Comparison of ENCODE assay signal across 15 cellular contexts in genomic region chr11:75239551-75240290, GRCh38. TPM values are rescaled to one million over a fixed set of nuclear protein-coding genes. Genes with fewer than 3 reads are reported as not detected.
DNase-seq lines count a peak whose midpoint lies in the region; ATAC-seq, FAIRE-seq and TF ChIP-seq lines count a peak whose summit lies in the region.
"Had no signal": no experiment of that assay in that cellular context is flagged by ENCODE, and none has a peak within 500 bp of the region (broad histone marks: within the 10 kb centered on the region; RNA-seq: fewer than 3 reads in every experiment).

No MANE protein-coding gene starts in this region.

- no peak overlapping the region for H3K23ac ChIP-seq in neuronal stem cell (ENCODE audit: low read depth, low read length, poor library complexity)

- H3K27me3 ChIP-seq in Peyer's patch (peaks cover 0 to 25% of the 10 kb centered on the region in 2 donors), neuronal stem cell (ENCODE audit: control insufficient read depth in 3 of 3, insufficient read depth in 3 of 3, low read depth in 1 of 3, low read length in 3 of 3) (peaks cover 20 to 60% (median 54%) of the 10 kb centered on the region in 3 experiments)

- H3K9ac ChIP-seq in neuronal stem cell (ENCODE audit: low read depth, low read length, poor library complexity), result no peak overlapping the region

- H3K79me1 ChIP-seq in neuronal stem cell (ENCODE audit: low read depth, low read length), result no peaks in the 10 kb centered on the region

- no peaks in the 10 kb centered on the region for H3K9me3 ChIP-seq in Peyer's patch
- no peaks in the 10 kb centered on the region for H3K9me3 ChIP-seq in neuronal stem cell (replicated peaks in 1 of 2; ENCODE audit: control insufficient read depth in 2 of 2, insufficient read depth in 1 of 2, low read depth in 1 of 2, low read length in 2 of 2)
- H3K9me3 ChIP-seq: spleen, upper lobe of left lung had no signal

- WGBS in neuronal stem cell (ENCODE audit: extremely low coverage in 2 of 2, insufficient read length in 2 of 2, insufficient replicate concordance in 1 of 2), 2 donors, result no CpG with 5 or more reads among the region's 10 CpGs

- H3K4me3 ChIP-seq in Peyer's patch, result no peak overlapping the region
- no peak overlapping the region for H3K4me3 ChIP-seq in neuronal stem cell (ENCODE audit: low read length in 2 of 2)

- no peaks in the 10 kb centered on the region for H3K36me3 ChIP-seq in Peyer's patch
- no peaks in the 10 kb centered on the region for H3K36me3 ChIP-seq in neuronal stem cell (replicated peaks in 1 of 2; ENCODE audit: control insufficient read depth in 2 of 2, insufficient read depth in 2 of 2, low read length in 2 of 2)
- H3K36me3 ChIP-seq: spleen, upper lobe of left lung had no signal

- H2BK15ac ChIP-seq in neuronal stem cell (ENCODE audit: low read length), result no peak overlapping the region

- peaks cover 46% of the 10 kb centered on the region for H3K27me3 Mint-ChIP-seq in T-helper 2 cell treated with Interferon-gamma antibody and Interleukin-4, amounts not matched to agents 5 μg/mL and 100 μg/mL, for 36 hours (ENCODE audit: low read depth)
- peaks cover 43 to 72% of the 10 kb centered on the region in 2 donors for H3K27me3 Mint-ChIP-seq in effector memory CD8-positive, alpha-beta T cell

- H3K4me1 Mint-ChIP-seq in T-helper 2 cell treated with Interferon-gamma antibody and Interleukin-4, amounts not matched to agents 5 μg/mL and 100 μg/mL, for 36 hours (ENCODE audit: low read depth), result peaks cover 5% of the 10 kb centered on the region
- peaks cover 5 to 6% of the 10 kb centered on the region in 2 donors for H3K4me1 Mint-ChIP-seq in effector memory CD8-positive, alpha-beta T cell (ENCODE audit: low read depth in 2 of 2)

- no peak overlapping the region for H4K8ac ChIP-seq in neuronal stem cell (ENCODE audit: low read depth, low read length)

- no peak overlapping the region for H3K4ac ChIP-seq in neuronal stem cell (ENCODE audit: low read length)

- H3K36me3 Mint-ChIP-seq in T-helper 2 cell treated with Interferon-gamma antibody and Interleukin-4, amounts not matched to agents 5 μg/mL and 100 μg/mL, for 36 hours (ENCODE audit: low read depth), result no peaks in the 10 kb centered on the region
- H3K36me3 Mint-ChIP-seq in effector memory CD8-positive, alpha-beta T cell (ENCODE audit: insufficient read depth), result peaks cover 13% of the 10 kb centered on the region

- H2AK5ac ChIP-seq in neuronal stem cell (ENCODE audit: low read depth, low read length), result no peak overlapping the region

- peaks cover 0 to 17% (median 8%) of the 10 kb centered on the region in 4 donors for H3K4me1 ChIP-seq in Peyer's patch
- peaks cover 4 to 6% of the 10 kb centered on the region in 2 donors for H3K4me1 ChIP-seq in neuronal stem cell (ENCODE audit: control insufficient read depth in 2 of 2, insufficient read depth in 1 of 2, low read depth in 1 of 2, low read length in 2 of 2)

- H4K91ac ChIP-seq in neuronal stem cell (ENCODE audit: low read depth, low read length, poor library complexity), result no peak overlapping the region

- ATAC-seq in effector memory CD8-positive, alpha-beta T cell (replicated peaks), result no peak

- no peak overlapping the region for H2BK5ac ChIP-seq in neuronal stem cell (ENCODE audit: low read length)

- H3K14ac ChIP-seq in neuronal stem cell (ENCODE audit: low read length), result no peak overlapping the region

- no peak for TF ChIP-seq CTCF in Peyer's patch (IDR thresholded peaks at IDR 0.05)

- peak overlapping the region; percentile 83 for H3K4me2 ChIP-seq in neuronal stem cell (ENCODE audit: insufficient read depth, low read length, poor library complexity, severe bottlenecking)

- no peak overlapping the region for H2BK12ac ChIP-seq in neuronal stem cell (ENCODE audit: low read length)

- no peaks in the 10 kb centered on the region for H3K9me3 Mint-ChIP-seq in T-helper 2 cell treated with Interferon-gamma antibody and Interleukin-4, amounts not matched to agents 5 μg/mL and 100 μg/mL, for 36 hours
- H3K9me3 Mint-ChIP-seq in effector memory CD8-positive, alpha-beta T cell, result no peaks in the 10 kb centered on the region

- peak overlapping the region; percentile 69 for H3K4me3 Mint-ChIP-seq in T-helper 2 cell treated with Interferon-gamma antibody and Interleukin-4, amounts not matched to agents 5 μg/mL and 100 μg/mL, for 36 hours
- H3K4me3 Mint-ChIP-seq in effector memory CD8-positive, alpha-beta T cell, result peak overlapping the region; percentile 78 to 85

- TF ChIP-seq POLR2A in Peyer's patch (IDR thresholded peaks at IDR 0.05), result no peak
- TF ChIP-seq POLR2A in GM12892 (IDR thresholded peaks at IDR 0.05; ENCODE audit: low read depth, low read length), result no peak

- no peak overlapping the region for H2AFZ ChIP-seq in neuronal stem cell (ENCODE audit: low read length)

- peak overlapping the region; percentile 35 for H3K18ac ChIP-seq in neuronal stem cell (ENCODE audit: low read length)

- DNase-seq in T-helper 2 cell treated with Interferon-gamma antibody and Interleukin-4, amounts not matched to agents 5 μg/mL and 100 μg/mL, for 36 hours (ENCODE audit: low spot score), result no peak
- DNase-seq in T-helper 2 cell (no peak), Peyer's patch (peak in 2 of 3 donors; percentile 1 to 40), neuronal stem cell (ENCODE audit: low spot score) (no peak), NCI-H748 treated with DMSO at 0.1 percent for 48 hours (lab: John Stamatoyannopoulos, UW) (no peak), GM12892 (ENCODE audit: insufficient read length) (no peak)
- DNase-seq in effector memory CD8-positive, alpha-beta T cell, result no peak
- no peak for DNase-seq in stimulated activated CD4-positive, alpha-beta T cell treated with anti-CD3 and anti-CD28 coated beads, Interleukin-15, amount 100 ng/mL, for 24 hours
- DNase-seq: RPMI8226 had no signal

- FAIRE-seq in GM12892 (lab: Jason Lieb, UNC), result no peak
- FAIRE-seq: A204.1 had no signal

- no peak overlapping the region for H3K27ac ChIP-seq in Peyer's patch
- no peak overlapping the region for H3K27ac ChIP-seq in neuronal stem cell (replicated peaks; ENCODE audit: low read length)
- H3K27ac ChIP-seq: upper lobe of left lung had no signal

- no peak overlapping the region for H3K27ac Mint-ChIP-seq in T-helper 2 cell treated with Interferon-gamma antibody and Interleukin-4, amounts not matched to agents 5 μg/mL and 100 μg/mL, for 36 hours
- H3K27ac Mint-ChIP-seq in effector memory CD8-positive, alpha-beta T cell, result no peak overlapping the region

- H2BK120ac ChIP-seq in neuronal stem cell (ENCODE audit: low read depth, low read length), result no peak overlapping the region

RNA-seq across cellular contexts. Expression of gene TPBGL, which starts 0.9 kb away (rescaled TPM):
- under 1 TPM in 1 of 4 donors, not detected in 3; 0.35 TPM for total RNA-seq in Peyer's patch
- 0.10 TPM for polyA plus RNA-seq in neuronal stem cell (2013, experiment 1 of 2)
- 0.10 TPM for polyA plus RNA-seq in neuronal stem cell (2013, experiment 2 of 2)
- polyA plus RNA-seq in GM12892 (2012; ENCODE audit: missing spikeins), result not detected
- total RNA-seq: fibroblast of villous mesenchyme, H4, NCI-H460 had no signal

Comparison
In these comparisons a context has a peak if more than half of its experiments do, and no peak if none do; other contexts are left out.
1. DNase-seq: peak in Peyer's patch (2 of 3); none in T-helper 2 cell treated with Interferon-gamma antibody and Interleukin-4, amounts not matched to agents 5 μg/mL and 100 μg/mL, for 36 hours (single experiment), T-helper 2 cell (0 of 5), effector memory CD8-positive, alpha-beta T cell (0 of 3), neuronal stem cell (single experiment), NCI-H748 treated with DMSO at 0.1 percent for 48 hours (single experiment), GM12892 (single experiment) and stimulated activated CD4-positive, alpha-beta T cell treated with anti-CD3 and anti-CD28 coated beads, Interleukin-15, amount 100 ng/mL, for 24 hours (single experiment).